Comparison of ENCODE assay signal across 20 cellular contexts in genomic region chr10:86035791-86036543, GRCh38.
DNase-seq lines count a peak whose midpoint lies in the region; ATAC-seq and TF ChIP-seq lines count a peak whose summit lies in the region.
"Had no signal": no experiment of that assay in that cellular context is flagged by ENCODE, and none has a peak within 500 bp of the region (broad histone marks: within the 10 kb centered on the region; RNA-seq: fewer than 3 reads in every experiment).

No MANE protein-coding gene starts in this region.

- H3K36me3 ChIP-seq in left ventricle myocardium inferior (no peaks in the 10 kb centered on the region), psoas muscle (ENCODE audit: insufficient read depth in 1 of 2, low read depth in 1 of 2) (no peaks in the 10 kb centered on the region)
- H3K36me3 ChIP-seq: BLaER1 treated with 17β-estradiol and CSF1 and Interleukin-3, amounts not matched to agents 10 nM and 100 nM; Peyer's patch had no signal

- DNase-seq in NCI-H1092 treated with DMSO at 0.1 percent for 48 hours (lab: John Stamatoyannopoulos, UW) (peak; percentile 0), NCI-H1092 (lab: John Stamatoyannopoulos, UW) (no peak), Right ventricle myocardium superior (peak; percentile 50), left ventricle myocardium inferior (no peak), psoas muscle (peak; percentile 19 to 66), inferior parietal cortex (ENCODE audit: extremely low spot score) (no peak), DMS153 (lab: John Stamatoyannopoulos, UW) (no peak)
- DNase-seq in effector CD4-positive, alpha-beta T cell = no peak
- DNase-seq: 8988T, GDM1, GOT3, HCEC 1CT, KBM-7, NCI-H1694, NCI-H2081, NCI-H510A, NCI-H774 had no signal

- no peak overlapping the region for H3K4me3 ChIP-seq in left ventricle myocardium inferior
- H3K4me3 ChIP-seq in psoas muscle = no peak overlapping the region
- H3K4me3 ChIP-seq: BLaER1 treated with 17β-estradiol and CSF1 and Interleukin-3, amounts not matched to agents 10 nM and 100 nM; Peyer's patch had no signal

- H3K27me3 ChIP-seq in left ventricle myocardium inferior (ENCODE audit: low read depth) (no peaks in the 10 kb centered on the region), psoas muscle (ENCODE audit: insufficient read depth in 3 of 3, low read length in 2 of 3) (no peaks in the 10 kb centered on the region)
- H3K27me3 ChIP-seq: BLaER1 treated with 17β-estradiol and CSF1 and Interleukin-3, amounts not matched to agents 10 nM and 100 nM; Peyer's patch had no signal

- intact Hi-C loops in Right ventricle myocardium superior (cut with DNase I) = no loop called here
- intact Hi-C loops in left ventricle myocardium inferior (cut with micrococcal nuclease) = no loop called here
- intact Hi-C loops in psoas muscle (cut with DNase I) = no loop called here

- no peak for TF ChIP-seq CTCF in left ventricle myocardium inferior (IDR thresholded peaks at IDR 0.05; ENCODE audit: borderline replicate concordance)
- no peak for TF ChIP-seq CTCF in psoas muscle (IDR thresholded peaks at IDR 0.05)

- H3K27ac ChIP-seq in left ventricle myocardium inferior (replicated peaks) (no peak overlapping the region), psoas muscle (no peak overlapping the region)
- H3K27ac ChIP-seq: BLaER1 treated with 17β-estradiol and CSF1 and Interleukin-3, amounts not matched to agents 10 nM and 100 nM; Peyer's patch had no signal

- H3K4me1 ChIP-seq in left ventricle myocardium inferior (peaks cover 10% of the 10 kb centered on the region), psoas muscle (peaks cover 9% of the 10 kb centered on the region)
- H3K4me1 ChIP-seq: Peyer's patch had no signal

- ATAC-seq in Right ventricle myocardium superior (ENCODE audit: poor library complexity) = peak; percentile 83
- ATAC-seq in psoas muscle = peak in 3 of 4 donors; percentile 55 to 81 (median 57)
- ATAC-seq: CD8-positive, alpha-beta T cell had no signal

- WGBS in psoas muscle, 3 donors = 44 to 54% (median 52%) methylated on average over 11 of the region's 11 CpGs

- H3K9me3 ChIP-seq in left ventricle myocardium inferior (replicated peaks) (no peaks in the 10 kb centered on the region), psoas muscle (no peaks in the 10 kb centered on the region)
- H3K9me3 ChIP-seq: Peyer's patch had no signal

Comparison
In these comparisons a context has a peak if more than half of its experiments do, and no peak if none do; other contexts are left out.
1. DNase-seq: peak in NCI-H1092 treated with DMSO at 0.1 percent for 48 hours (single experiment), Right ventricle myocardium superior (single experiment) and psoas muscle (2 of 2); none in NCI-H1092 (single experiment), left ventricle myocardium inferior (single experiment), effector CD4-positive, alpha-beta T cell (single experiment), inferior parietal cortex (single experiment) and DMS153 (single experiment).